ENCODE assay signal across 22 cellular contexts in the genomic region with DNA sequence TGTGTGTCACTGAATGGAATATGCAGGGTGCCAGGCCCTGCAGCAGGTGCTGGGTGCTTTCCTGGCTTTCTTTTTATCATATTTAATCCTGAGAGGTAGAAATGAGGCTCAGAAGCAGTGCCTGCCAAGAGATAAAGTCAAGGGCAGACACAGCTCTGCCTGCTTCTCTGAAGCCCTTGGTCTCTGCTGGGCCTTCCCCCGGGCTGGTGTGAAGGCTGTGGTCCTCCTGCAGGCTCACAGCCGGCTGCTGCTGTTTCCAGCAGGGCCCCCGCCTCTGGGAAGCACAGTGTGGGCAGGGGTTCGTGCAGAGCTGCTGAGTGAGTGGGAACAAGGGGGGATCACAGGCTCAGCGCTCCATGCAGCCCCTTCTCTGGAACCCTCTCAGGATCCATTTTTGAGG.
"Had no signal": no experiment of that assay in that cellular context is flagged by ENCODE, and none has a peak within 500 bp of the region (broad histone marks: within the 10 kb centered on the region; RNA-seq: fewer than 3 reads in every experiment).

No MANE protein-coding gene starts in this region.

- H3K27ac ChIP-seq: breast epithelium, colonic mucosa, gastroesophageal sphincter, heart left ventricle, lower lobe of right lung, spleen, thoracic aorta, upper lobe of right lung had no signal

- DNase-seq: activated CD4-positive, alpha-beta memory T cell treated with anti-CD3 and anti-CD28 coated beads for 36 hours; activated CD4-positive, alpha-beta T cell treated with anti-CD3 and anti-CD28 coated beads for 48 hours; activated naive CD4-positive, alpha-beta T cell; activated T-cell treated with anti-CD3 and anti-CD28 coated beads for 4 hours; colonic mucosa; dorsolateral prefrontal cortex; heart left ventricle; left colon; lower lobe of right lung; mesendoderm; naive B cell; spleen; stimulated activated CD4-positive, alpha-beta T cell treated with anti-CD3 and anti-CD28 coated beads, Interleukin-4, amount 100 ng/mL, for 1 hour; stimulated activated naive CD4-positive, alpha-beta T cell; T1000; upper lobe of right lung had no signal

- H3K36me3 Mint-ChIP-seq: activated CD4-positive, alpha-beta memory T cell treated with anti-CD3 and anti-CD28 coated beads for 36 hours; activated naive CD8-positive, alpha-beta T cell; naive B cell had no signal

- H3K27me3 Mint-ChIP-seq: activated CD4-positive, alpha-beta memory T cell treated with anti-CD3 and anti-CD28 coated beads for 36 hours; activated naive CD8-positive, alpha-beta T cell; naive B cell had no signal

- H3K36me3 ChIP-seq: breast epithelium, colonic mucosa, gastroesophageal sphincter, heart left ventricle, lower lobe of right lung, prostate gland, thoracic aorta, upper lobe of right lung had no signal

- H3K27me3 ChIP-seq: breast epithelium, colonic mucosa, dorsolateral prefrontal cortex, gastroesophageal sphincter, heart left ventricle, spleen, upper lobe of right lung had no signal

- ATAC-seq: gastroesophageal sphincter, left colon, lower lobe of right lung, upper lobe of right lung had no signal

- H3K27ac Mint-ChIP-seq: activated CD4-positive, alpha-beta memory T cell treated with anti-CD3 and anti-CD28 coated beads for 36 hours; activated naive CD8-positive, alpha-beta T cell had no signal

- H3K9me3 ChIP-seq: breast epithelium, colonic mucosa, gastroesophageal sphincter, heart left ventricle, lower lobe of right lung, prostate gland, spleen, thoracic aorta, upper lobe of right lung had no signal

- H3K9me3 Mint-ChIP-seq: activated CD4-positive, alpha-beta memory T cell treated with anti-CD3 and anti-CD28 coated beads for 36 hours; naive B cell; neural crest cell had no signal

- H3K4me3 ChIP-seq: breast epithelium, colonic mucosa, dorsolateral prefrontal cortex, gastroesophageal sphincter, heart left ventricle, lower lobe of right lung, prostate gland, spleen, thoracic aorta, upper lobe of right lung had no signal

- H3K4me3 Mint-ChIP-seq: activated CD4-positive, alpha-beta memory T cell treated with anti-CD3 and anti-CD28 coated beads for 36 hours; activated naive CD8-positive, alpha-beta T cell; naive B cell; neural crest cell had no signal
